8 cellular contexts compared by ENCODE assay signal in genomic region chr2:206160124-206160806, GRCh38. TPM values are rescaled to one million over a fixed set of nuclear protein-coding genes. Genes with fewer than 3 reads are reported as not detected.
DNase-seq lines count a peak whose midpoint lies in the region; ATAC-seq, FAIRE-seq and TF ChIP-seq lines count a peak whose summit lies in the region.

No MANE protein-coding gene starts in this region.

- H3K36me3 ChIP-seq in BE2C (peaks cover 60% of the 10 kb centered on the region), urinary bladder (ENCODE audit: insufficient read depth) (no peaks in the 10 kb centered on the region)

- DNase-seq in BE2C, result peak; percentile 73
- peak; percentile 71 for DNase-seq in RPMI8226
- no peak for DNase-seq in coronary artery (ENCODE audit: low spot score)
- DNase-seq in medulla oblongata (ENCODE audit: extremely low spot score), result peak; percentile 4
- DNase-seq in RCC 7860 (ENCODE audit: low spot score), result no peak

- TF ChIP-seq CTCF in BE2C (IDR thresholded peaks at IDR 0.05; ENCODE audit: low read depth, low read length) (no peak), coronary artery (IDR thresholded peaks at IDR 0.05) (no peak)

- no peak for FAIRE-seq in RCC 7860 (lab: Jason Lieb, UNC)

- H3K27me3 ChIP-seq in BE2C, result no peaks in the 10 kb centered on the region

- WGBS in urinary bladder, result 6% methylated on average over 31 of the region's 31 CpGs

- H3K4me1 ChIP-seq in BE2C (no peaks in the 10 kb centered on the region), urinary bladder (ENCODE audit: insufficient read depth) (no peaks in the 10 kb centered on the region)

- peak overlapping the region; percentile 90 to 91 for H3K27ac ChIP-seq in coronary artery
- H3K27ac ChIP-seq in urinary bladder (ENCODE audit: low read depth), result peak overlapping the region; percentile 72

- H3K4me3 ChIP-seq in BE2C (ENCODE audit: low read depth, low read length) (peak overlapping the region; percentile 96), coronary artery (peak overlapping the region; percentile 90), urinary bladder (ENCODE audit: low read depth, low read length) (peak overlapping the region; percentile 76)

- H3K9me3 ChIP-seq in BE2C, result no peaks in the 10 kb centered on the region

- ATAC-seq in GM18861 (IDR thresholded peaks at IDR 0.05; ENCODE audit: unreplicated experiment), result peak; percentile 33
- ATAC-seq in HG03039 (IDR thresholded peaks at IDR 0.05; ENCODE audit: unreplicated experiment), result peak; percentile 42

RNA-seq across cellular contexts. Expression of gene EEF1B2, which starts 0.6 kb away (rescaled TPM):
- polyA plus RNA-seq in BE2C (2012; ENCODE audit: insufficient read depth, insufficient read length, low read depth), result 362 TPM
- total RNA-seq in urinary bladder, result 356 TPM
- 707 TPM for polyA plus RNA-seq in urinary bladder

RNA-seq across cellular contexts. Expression of gene NDUFS1, which starts 1.0 kb away (rescaled TPM):
- polyA plus RNA-seq in BE2C (2012; ENCODE audit: insufficient read depth, insufficient read length, low read depth), result 64.8 TPM
- total RNA-seq in urinary bladder, result 84.6 TPM
- polyA plus RNA-seq in urinary bladder, result 45.2 TPM

Comparison
In these comparisons a context has a peak if more than half of its experiments do, and no peak if none do; other contexts are left out.
1. DNase-seq: peak in BE2C (single experiment), RPMI8226 (single experiment) and medulla oblongata (single experiment); none in coronary artery (single experiment) and RCC 7860 (single experiment).
2. Peak in every context shown above with its lines, with median percentiles within 50 percentile points of each other: H3K4me3 ChIP-seq.